32 cellular contexts compared by ENCODE assay signal in the genomic region with DNA sequence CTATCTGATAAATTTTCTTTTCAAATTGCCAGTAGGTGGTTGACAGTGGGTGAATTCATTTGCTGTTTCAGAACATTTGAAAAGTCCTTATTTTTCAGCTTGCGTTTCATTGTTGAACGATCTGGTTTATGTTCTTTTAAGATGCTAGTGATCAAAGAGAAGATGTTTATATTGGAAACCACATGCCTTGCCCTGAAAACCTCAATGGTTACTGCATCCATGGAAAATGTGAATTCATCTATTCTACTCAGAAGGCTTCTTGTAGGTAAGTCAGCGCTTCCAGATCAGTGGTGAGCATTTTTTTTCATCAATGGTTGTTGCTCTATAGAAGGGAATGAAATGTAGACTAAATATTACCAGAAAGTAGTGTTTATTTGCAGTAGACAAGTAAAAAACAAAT.
"Had no signal": no experiment of that assay in that cellular context is flagged by ENCODE, and none has a peak within 500 bp of the region (broad histone marks: within the 10 kb centered on the region; RNA-seq: fewer than 3 reads in every experiment).

No MANE protein-coding gene starts in this region.

- H3K9me3 ChIP-seq: esophagus muscularis mucosa, neutrophil, ovary, prostate gland, stomach, thyroid gland, upper lobe of left lung had no signal

- H3K4me3 ChIP-seq: esophagus muscularis mucosa, ovary, prostate gland, smooth muscle cell, stomach, thyroid gland, upper lobe of left lung had no signal

- H3K27ac ChIP-seq: brain microvascular endothelial cell, esophagus muscularis mucosa, neutrophil, ovary, prostate gland, stomach, upper lobe of left lung, WERI-Rb-1 had no signal

- H3K27me3 Mint-ChIP-seq: activated naive CD4-positive, alpha-beta T cell treated with anti-CD3 and anti-CD28 coated beads, Interleukin-2, amount 50 U/mL, for 24 hours; dendritic cell treated with granulocyte-macrophage colony-stimulating factor and Interleukin-4, amounts not matched to agents 40 ng/mL and 50 ng/mL, for 4 days; naive B cell; stimulated activated memory B cell treated with anti-CD40 and anti-IgM and Interleukin-4, amounts not matched to agents 10 μg/mL and 1 μg/mL and 100 μg/mL, for 72 hours had no signal

- DNase-seq: activated CD4-positive, alpha-beta memory T cell treated with anti-CD3 and anti-CD28 coated beads, Interleukin-2, amount 10 ng/mL, durations not matched to agents 7 days and 5 days; activated CD4-positive, alpha-beta T cell treated with anti-CD3 and anti-CD28 coated beads, Interleukin-2, amount 10 ng/mL, durations not matched to agents 24 days and 14 days; activated CD4-positive, CD25-positive, alpha-beta regulatory T cell treated with anti-CD3 and anti-CD28 coated beads, Interleukin-2, amount 50 U/mL, for 72 hours; activated T-cell treated with anti-CD3 and anti-CD28 coated beads, Interleukin-2, amount 50 U/mL, for 48 hours; brain microvascular endothelial cell; caudate nucleus; endodermal cell; glutamatergic neuron; islet precursor cell; left cardiac atrium; left ventricle myocardium superior; naive B cell; nephron progenitor cell; ovary; stimulated activated CD4-positive, alpha-beta T cell treated with anti-CD3 and anti-CD28 coated beads, Interleukin-1b, Interleukin-23, amount 100 ng/mL, for 48 hours; stimulated activated CD4-positive, alpha-beta T cell treated with anti-CD3 and anti-CD28 coated beads, Interleukin-4, amount 100 ng/mL, for 4 hours; stimulated activated CD8-positive, alpha-beta memory T cell treated with anti-CD3 and anti-CD28 coated beads, Interleukin-4, amount 100 ng/mL, for 48 hours; stomach; T-helper 9 cell; thyroid gland; upper lobe of left lung; WERI-Rb-1 had no signal

- ATAC-seq: left cardiac atrium; left ventricle myocardium superior; stimulated activated memory B cell treated with anti-CD40 and anti-IgM and Interleukin-4, amounts not matched to agents 10 μg/mL and 1 μg/mL and 100 μg/mL, for 72 hours had no signal

- H3K27ac Mint-ChIP-seq: activated CD4-positive, alpha-beta memory T cell treated with anti-CD3 and anti-CD28 coated beads, Interleukin-2, amount 10 ng/mL, durations not matched to agents 7 days and 5 days; activated CD4-positive, alpha-beta T cell treated with anti-CD3 and anti-CD28 coated beads, Interleukin-2, amount 10 ng/mL, durations not matched to agents 24 days and 14 days; activated naive CD4-positive, alpha-beta T cell treated with anti-CD3 and anti-CD28 coated beads, Interleukin-2, amount 50 U/mL, for 24 hours; activated T-helper 2 cell treated with anti-CD3 and anti-CD28 coated beads, Interferon-gamma antibody, Interleukin-2, Interleukin-4, amounts not matched to agents 10 μg/mL and 5 μg/mL and 100 μg/mL, durations not matched to agents 14 hours and 24 hours and 36 hours; dendritic cell treated with granulocyte-macrophage colony-stimulating factor and Interleukin-4, amounts not matched to agents 40 ng/mL and 50 ng/mL, for 4 days; endodermal cell; mesothelial cell of epicardium; naive B cell; stimulated activated memory B cell treated with anti-CD40 and anti-IgM and Interleukin-4, amounts not matched to agents 10 μg/mL and 1 μg/mL and 100 μg/mL, for 72 hours; T-helper 1 cell treated with Interleukin-12 subunit alpha and Interleukin-12 subunit beta and Interleukin-4 antibody, amounts not matched to agents 30 μg/mL and 1 μg/mL, for 36 hours had no signal

- H3K4me3 Mint-ChIP-seq: activated CD4-positive, alpha-beta memory T cell treated with anti-CD3 and anti-CD28 coated beads, Interleukin-2, amount 10 ng/mL, durations not matched to agents 7 days and 5 days; activated CD4-positive, alpha-beta T cell treated with anti-CD3 and anti-CD28 coated beads, Interleukin-2, amount 10 ng/mL, durations not matched to agents 24 days and 14 days; activated naive CD4-positive, alpha-beta T cell treated with anti-CD3 and anti-CD28 coated beads, Interleukin-2, amount 50 U/mL, for 24 hours; dendritic cell treated with granulocyte-macrophage colony-stimulating factor and Interleukin-4, amounts not matched to agents 40 ng/mL and 50 ng/mL, for 4 days; endodermal cell; mesothelial cell of epicardium; naive B cell; nephron progenitor cell; stimulated activated memory B cell treated with anti-CD40 and anti-IgM and Interleukin-4, amounts not matched to agents 10 μg/mL and 1 μg/mL and 100 μg/mL, for 72 hours; T-helper 1 cell treated with Interleukin-12 subunit alpha and Interleukin-12 subunit beta and Interleukin-4 antibody, amounts not matched to agents 30 μg/mL and 1 μg/mL, for 36 hours had no signal

- H3K36me3 Mint-ChIP-seq: activated naive CD4-positive, alpha-beta T cell treated with anti-CD3 and anti-CD28 coated beads, Interleukin-2, amount 50 U/mL, for 24 hours; naive B cell; stimulated activated memory B cell treated with anti-CD40 and anti-IgM and Interleukin-4, amounts not matched to agents 10 μg/mL and 1 μg/mL and 100 μg/mL, for 72 hours had no signal

- H3K4me1 ChIP-seq: esophagus muscularis mucosa, prostate gland, stomach, upper lobe of left lung had no signal

- H3K27me3 ChIP-seq: brain microvascular endothelial cell, esophagus muscularis mucosa, neutrophil, ovary, stomach, thyroid gland, upper lobe of left lung had no signal

- H3K36me3 ChIP-seq: brain microvascular endothelial cell, esophagus muscularis mucosa, neutrophil, ovary, prostate gland, thyroid gland, upper lobe of left lung had no signal

- H3K9me3 Mint-ChIP-seq: activated CD4-positive, alpha-beta memory T cell treated with anti-CD3 and anti-CD28 coated beads, Interleukin-2, amount 10 ng/mL, durations not matched to agents 7 days and 5 days; activated CD4-positive, alpha-beta T cell treated with anti-CD3 and anti-CD28 coated beads, Interleukin-2, amount 10 ng/mL, durations not matched to agents 24 days and 14 days; activated naive CD4-positive, alpha-beta T cell treated with anti-CD3 and anti-CD28 coated beads, Interleukin-2, amount 50 U/mL, for 24 hours; activated T-helper 2 cell treated with anti-CD3 and anti-CD28 coated beads, Interferon-gamma antibody, Interleukin-2, Interleukin-4, amounts not matched to agents 10 μg/mL and 5 μg/mL and 100 μg/mL, durations not matched to agents 14 hours and 24 hours and 36 hours; dendritic cell treated with granulocyte-macrophage colony-stimulating factor and Interleukin-4, amounts not matched to agents 40 ng/mL and 50 ng/mL, for 4 days; endodermal cell; naive B cell; nephron progenitor cell; stimulated activated memory B cell treated with anti-CD40 and anti-IgM and Interleukin-4, amounts not matched to agents 10 μg/mL and 1 μg/mL and 100 μg/mL, for 72 hours; T-helper 1 cell treated with Interleukin-12 subunit alpha and Interleukin-12 subunit beta and Interleukin-4 antibody, amounts not matched to agents 30 μg/mL and 1 μg/mL, for 36 hours had no signal

- H3K4me1 Mint-ChIP-seq: activated CD4-positive, alpha-beta memory T cell treated with anti-CD3 and anti-CD28 coated beads, Interleukin-2, amount 10 ng/mL, durations not matched to agents 7 days and 5 days; activated CD4-positive, alpha-beta T cell treated with anti-CD3 and anti-CD28 coated beads, Interleukin-2, amount 10 ng/mL, durations not matched to agents 24 days and 14 days; activated naive CD4-positive, alpha-beta T cell treated with anti-CD3 and anti-CD28 coated beads, Interleukin-2, amount 50 U/mL, for 24 hours; mesothelial cell of epicardium; naive B cell; nephron progenitor cell; stimulated activated memory B cell treated with anti-CD40 and anti-IgM and Interleukin-4, amounts not matched to agents 10 μg/mL and 1 μg/mL and 100 μg/mL, for 72 hours had no signal
